ENCODE assay signal across 14 cellular contexts in the genomic region with DNA sequence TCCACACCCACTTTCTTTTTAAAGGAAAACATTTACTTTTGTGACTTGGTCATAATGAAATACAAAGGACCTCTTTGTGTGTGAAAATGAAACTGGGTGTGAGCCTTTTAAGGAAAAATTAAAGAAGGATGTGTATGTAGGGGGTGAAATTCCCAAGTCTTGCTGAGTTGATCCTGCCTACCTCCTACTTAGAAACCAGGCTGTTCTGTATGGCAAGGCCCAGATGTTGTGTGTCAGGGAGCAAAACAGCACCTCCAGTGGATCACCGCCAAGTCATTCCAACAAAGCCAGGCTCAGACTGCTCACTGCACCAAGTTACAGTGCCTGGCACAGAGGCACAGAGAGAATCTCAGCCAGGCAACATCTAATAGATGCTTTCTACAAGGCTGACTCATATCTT.
A peak's percentile ranks its signal among the peaks of the same experiment; 100 is the strongest.
DNase-seq lines count a peak whose midpoint lies in the region; ATAC-seq and TF ChIP-seq lines count a peak whose summit lies in the region.
"Had no signal": no experiment of that assay in that cellular context is flagged by ENCODE, and none has a peak within 500 bp of the region (broad histone marks: within the 10 kb centered on the region; RNA-seq: fewer than 3 reads in every experiment).

No MANE protein-coding gene starts in this region.

- H3K4me3 Mint-ChIP-seq in endothelial cell (ENCODE audit: unreplicated experiment), result no peak overlapping the region
- H3K4me3 Mint-ChIP-seq: central memory CD8-positive, alpha-beta T cell had no signal

- H3K9me3 Mint-ChIP-seq in endothelial cell (ENCODE audit: unreplicated experiment), result no peaks in the 10 kb centered on the region

- DNase-seq in Right ventricle myocardium inferior (ENCODE audit: missing footprints) (peak; percentile 31), cardiac septum (ENCODE audit: low spot score) (no peak), endothelial cell (ENCODE audit: low spot score) (no peak), kidney tubule cell (ENCODE audit: low spot score) (peak; percentile 24), activated gamma-delta T cell treated with Interleukin-2 at 50 U/mL for 16 hours (no peak)
- DNase-seq: gastrocnemius medialis; lower lobe of right lung; NCI-H1694; NCI-H82; stimulated activated CD4-positive, alpha-beta T cell treated with anti-CD3 and anti-CD28 coated beads, Interleukin-4, amount 100 ng/mL, for 4 hours had no signal

- H3K4me1 Mint-ChIP-seq in endothelial cell (ENCODE audit: unreplicated experiment), result peaks cover 14% of the 10 kb centered on the region
- H3K4me1 Mint-ChIP-seq: central memory CD8-positive, alpha-beta T cell had no signal

- H3K27ac Mint-ChIP-seq in endothelial cell (ENCODE audit: unreplicated experiment), result peak overlapping the region; percentile 58

- no peaks in the 10 kb centered on the region for H3K36me3 Mint-ChIP-seq in endothelial cell (ENCODE audit: low read depth, unreplicated experiment)

- TF ChIP-seq CTCF in endothelial cell (IDR thresholded peaks at IDR 0.05; ENCODE audit: unreplicated experiment), result no peak

- ATAC-seq in Right ventricle myocardium inferior, result peak; percentile 50
- no peak for ATAC-seq in GM21723 (IDR thresholded peaks at IDR 0.05; ENCODE audit: unreplicated experiment)
- ATAC-seq in HG03039 (IDR thresholded peaks at IDR 0.05; ENCODE audit: unreplicated experiment), result no peak
- ATAC-seq in GM19397 (IDR thresholded peaks at IDR 0.05; ENCODE audit: unreplicated experiment), result no peak
- ATAC-seq: gastrocnemius medialis, lower lobe of right lung had no signal

- intact Hi-C loops in Right ventricle myocardium inferior (cut with DNase I), result no loop called here
- intact Hi-C loops in cardiac septum (cut with DNase I), result no loop called here

- H3K27me3 Mint-ChIP-seq in endothelial cell (ENCODE audit: unreplicated experiment), result no peaks in the 10 kb centered on the region
- H3K27me3 Mint-ChIP-seq: central memory CD8-positive, alpha-beta T cell had no signal

Comparison
In these comparisons a context has a peak if more than half of its experiments do, and no peak if none do; other contexts are left out.
1. DNase-seq: peak in Right ventricle myocardium inferior (single experiment) and kidney tubule cell (single experiment); none in cardiac septum (single experiment), endothelial cell (single experiment) and activated gamma-delta T cell treated with Interleukin-2 at 50 U/mL for 16 hours (single experiment).